Comparison of ENCODE assay signal across 28 cellular contexts in the genomic region with DNA sequence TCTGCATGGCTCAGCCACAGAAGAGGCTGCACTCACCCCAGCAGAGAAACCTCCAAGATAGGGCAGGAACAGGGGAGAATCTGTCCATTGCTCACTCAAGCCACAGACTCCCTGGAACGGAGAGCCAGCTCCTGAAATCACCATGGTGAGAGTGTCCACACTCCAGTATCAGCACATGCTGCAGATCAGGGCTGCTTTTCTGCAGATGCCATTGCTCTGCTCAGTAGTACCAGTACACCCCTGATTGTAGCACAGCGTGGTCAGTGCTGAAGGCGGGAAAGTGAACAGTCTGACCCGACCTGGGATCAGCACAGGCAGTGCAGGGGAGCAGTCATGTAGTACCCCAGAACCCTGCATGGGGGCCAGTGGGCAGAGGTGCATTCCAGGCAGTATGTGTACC.
"Had no signal": no experiment of that assay in that cellular context is flagged by ENCODE, and none has a peak within 500 bp of the region (broad histone marks: within the 10 kb centered on the region; RNA-seq: fewer than 3 reads in every experiment).

No MANE protein-coding gene starts in this region.

- H3K27ac ChIP-seq: adrenal gland, body of pancreas, breast epithelium, Peyer's patch, SJCRH30, SK-N-MC had no signal

- H3K27me3 ChIP-seq: adrenal gland, body of pancreas, breast epithelium, MG63, Peyer's patch, SJCRH30 had no signal

- H3K36me3 ChIP-seq: adrenal gland, breast epithelium, MG63, Peyer's patch, SJCRH30 had no signal

- H3K4me1 ChIP-seq: adrenal gland, body of pancreas, breast epithelium, Peyer's patch, SJCRH30 had no signal

- ATAC-seq: activated naive CD4-positive, alpha-beta T cell treated with anti-CD3 and anti-CD28 coated beads, Interleukin-2, amount 50 U/mL, for 72 hours; activated T-cell treated with anti-CD3 and anti-CD28 coated beads, Interleukin-2, amount 50 U/mL, for 4 hours; body of pancreas had no signal

- H3K9me3 ChIP-seq: Peyer's patch had no signal

- H3K4me3 ChIP-seq: adrenal gland, body of pancreas, breast epithelium, MG63, Peyer's patch, SJCRH30, SK-N-MC had no signal

- DNase-seq: activated CD4-positive, alpha-beta T cell treated with anti-CD3 and anti-CD28 coated beads, Interleukin-2, amount 10 ng/mL, durations not matched to agents 24 days and 14 days; activated CD4-positive, alpha-beta T cell treated with anti-CD3 and anti-CD28 coated beads, Interleukin-2, amount 50 U/mL, for 4 hours; activated CD8-positive, alpha-beta memory T cell treated with anti-CD3 and anti-CD28 coated beads, Interleukin-2, amount 50 U/mL, for 4 hours; activated gamma-delta T cell treated with Interleukin-2 at 50 U/mL for 16 hours; activated naive CD4-positive, alpha-beta T cell treated with anti-CD3 and anti-CD28 coated beads for 36 hours; activated T-cell treated with anti-CD3 and anti-CD28 coated beads for 4 hours; activated T-cell treated with anti-CD3 and anti-CD28 coated beads, Interleukin-2, amount 50 U/mL, for 4 hours; adrenal gland; body of pancreas; Karpas-422; KBM-7; MG63; NCI-H1048; NCI-H1105 treated with DMSO at 0.1 percent for 48 hours; NCI-H1436; NCI-H1694; NCI-H1930; NCI-H2081 treated with DMSO at 0.1 percent for 48 hours; NCI-H345; NCI-H524 treated with DMSO at 0.1 percent for 48 hours; RPMI8226; SHP77; SJCRH30; T1000 had no signal
